Comparison of ENCODE assay signal across 19 cellular contexts in genomic region chr20:25221592-25222460, GRCh38. TPM values are rescaled to one million over a fixed set of nuclear protein-coding genes. Genes with fewer than 3 reads are reported as not detected.
A peak's percentile ranks its signal among the peaks of the same experiment; 100 is the strongest.
DNase-seq lines count a peak whose midpoint lies in the region; ATAC-seq, FAIRE-seq and TF ChIP-seq lines count a peak whose summit lies in the region.
"Had no signal": no experiment of that assay in that cellular context is flagged by ENCODE, and none has a peak within 500 bp of the region (broad histone marks: within the 10 kb centered on the region; RNA-seq: fewer than 3 reads in every experiment).

No MANE protein-coding gene starts in this region.

- H3K27ac Mint-ChIP-seq in endodermal cell (peak overlapping the region; percentile 89), osteocyte (ENCODE audit: unreplicated experiment) (peak overlapping the region; percentile 95)
- H3K27ac Mint-ChIP-seq: neural progenitor cell had no signal

- H3K9me3 Mint-ChIP-seq in endodermal cell (no peaks in the 10 kb centered on the region), osteocyte (ENCODE audit: unreplicated experiment) (no peaks in the 10 kb centered on the region)
- H3K9me3 Mint-ChIP-seq: activated B cell treated with CpG ODN at 0.5 μM for 24 hours, neural progenitor cell had no signal

- H3K27me3 Mint-ChIP-seq in endodermal cell (ENCODE audit: insufficient read depth) (no peaks in the 10 kb centered on the region), osteocyte (ENCODE audit: unreplicated experiment) (no peaks in the 10 kb centered on the region)
- H3K27me3 Mint-ChIP-seq: activated B cell treated with CpG ODN at 0.5 μM for 24 hours had no signal

- WGBS in endodermal cell (ENCODE audit: insufficient coverage in 1 of 2, insufficient read length in 1 of 2), 2 experiments: 93 to 94% methylated on average over 11 to 29 of the region's 29 CpGs

- DNase-seq in Karpas-422: no peak
- DNase-seq in endodermal cell: peak; percentile 45
- no peak for DNase-seq in osteocyte (ENCODE audit: extremely low spot score, unreplicated experiment)
- no peak for DNase-seq in GM19239 (ENCODE audit: insufficient read length, low spot score)
- no peak for DNase-seq in stimulated activated CD4-positive, alpha-beta T cell treated with anti-CD3 and anti-CD28 coated beads, Interleukin-4, amount 100 ng/mL, for 1 hour
- no peak for DNase-seq in NCI-H2196 (lab: John Stamatoyannopoulos, UW; ENCODE audit: unreplicated experiment)
- DNase-seq: activated B cell treated with CpG ODN at 0.5 μM for 24 hours; activated CD8-positive, alpha-beta memory T cell treated with anti-CD3 and anti-CD28 coated beads, Interleukin-2, amount 50 U/mL, for 48 hours; lower lobe of right lung; NCI-H1417 treated with DMSO at 0.1 percent for 48 hours; NCI-H226; stimulated activated CD4-positive, alpha-beta T cell treated with anti-CD3 and anti-CD28 coated beads, Interleukin-12 subunit alpha, Interleukin-12 subunit beta, amount 100 ng/mL, for 4 hours had no signal

- TF ChIP-seq CTCF in endodermal cell (conservative IDR thresholded peaks at IDR 0.05) (no peak), osteocyte (IDR thresholded peaks at IDR 0.05) (no peak)

- no peaks in the 10 kb centered on the region for H3K9me2 ChIP-seq in Karpas-422 (replicated peaks; ENCODE audit: insufficient read depth, low read length)

- H3K4me3 ChIP-seq in BLaER1 (no peak overlapping the region), Karpas-422 (ENCODE audit: low read length) (peak overlapping the region; percentile 34; the same call in 1 of the 2 replicates), endodermal cell (ENCODE audit: low read length) (no peak overlapping the region)
- H3K4me3 ChIP-seq: adrenal gland, GM12878, lower lobe of right lung, neural progenitor cell, thoracic aorta had no signal

- no peak for ATAC-seq in HG02884 (IDR thresholded peaks at IDR 0.05; ENCODE audit: unreplicated experiment)
- ATAC-seq: GM12878 had no signal

- H3K27me3 ChIP-seq in BLaER1 (no peaks in the 10 kb centered on the region), Karpas-422 (ENCODE audit: low read length) (no peaks in the 10 kb centered on the region), endodermal cell (ENCODE audit: control insufficient read depth, insufficient read depth, low read length, poor library complexity, severe bottlenecking) (no peaks in the 10 kb centered on the region)
- H3K27me3 ChIP-seq: adrenal gland, neural progenitor cell had no signal

- H3K36me3 ChIP-seq in BLaER1 (peaks cover 45% of the 10 kb centered on the region), Karpas-422 (ENCODE audit: insufficient read depth, low read length) (peaks cover 30% of the 10 kb centered on the region; the same call in 1 of the 2 replicates), endodermal cell (ENCODE audit: control insufficient read depth, insufficient read depth, low read length) (peaks cover 34% of the 10 kb centered on the region)
- H3K36me3 ChIP-seq: neural progenitor cell had no signal

- peak overlapping the region; percentile 66 for H3K27ac ChIP-seq in BLaER1
- peak overlapping the region; percentile 97 for H3K27ac ChIP-seq in Karpas-422 (ENCODE audit: low read length)
- no peak overlapping the region for H3K27ac ChIP-seq in endodermal cell (ENCODE audit: low read depth, low read length)
- H3K27ac ChIP-seq: KMS-11, lower lobe of right lung, neural progenitor cell had no signal

- no peaks in the 10 kb centered on the region for H3K9me3 ChIP-seq in BLaER1
- H3K9me3 ChIP-seq in Karpas-422 (ENCODE audit: low read length): no peaks in the 10 kb centered on the region
- no peaks in the 10 kb centered on the region for H3K9me3 ChIP-seq in endodermal cell (ENCODE audit: control insufficient read depth, low read length)
- H3K9me3 ChIP-seq: adrenal gland, lower lobe of right lung, thoracic aorta had no signal

- no peaks in the 10 kb centered on the region for H3K79me2 ChIP-seq in Karpas-422 (ENCODE audit: low read length)

- peak overlapping the region; percentile 43; the same call in 1 of the 2 replicates for H3K9ac ChIP-seq in BLaER1
- peak overlapping the region; percentile 72 for H3K9ac ChIP-seq in Karpas-422 (ENCODE audit: low read length)
- H3K9ac ChIP-seq in endodermal cell (ENCODE audit: extremely low read depth, low read length, poor library complexity, severe bottlenecking): no peak overlapping the region
- H3K9ac ChIP-seq: KMS-11, neural progenitor cell had no signal

- peaks cover 29% of the 10 kb centered on the region for H3K36me3 Mint-ChIP-seq in endodermal cell (ENCODE audit: low read depth)
- H3K36me3 Mint-ChIP-seq in osteocyte (ENCODE audit: unreplicated experiment): peaks cover 18% of the 10 kb centered on the region

- H3K4me1 Mint-ChIP-seq in endodermal cell (peaks cover 17% of the 10 kb centered on the region), osteocyte (ENCODE audit: unreplicated experiment) (peaks cover 56% of the 10 kb centered on the region)
- H3K4me1 Mint-ChIP-seq: activated B cell treated with CpG ODN at 0.5 μM for 24 hours had no signal

- H3K4me1 ChIP-seq in BLaER1 (peaks cover 87% of the 10 kb centered on the region), Karpas-422 (ENCODE audit: low read length) (peaks cover 77% of the 10 kb centered on the region), endodermal cell (ENCODE audit: control insufficient read depth, insufficient read depth, low read length) (peaks cover 14% of the 10 kb centered on the region)

- H3K4me2 ChIP-seq in BLaER1: peak overlapping the region; percentile 81
- peak overlapping the region; percentile 67 for H3K4me2 ChIP-seq in Karpas-422 (ENCODE audit: low read depth, low read length, poor library complexity, severe bottlenecking)
- H3K4me2 ChIP-seq: KMS-11, neural progenitor cell had no signal

- H3K4me3 Mint-ChIP-seq in endodermal cell (no peak overlapping the region), osteocyte (ENCODE audit: unreplicated experiment) (no peak overlapping the region)
- H3K4me3 Mint-ChIP-seq: activated B cell treated with CpG ODN at 0.5 μM for 24 hours, neural progenitor cell had no signal

- no peak overlapping the region for H2AFZ ChIP-seq in Karpas-422 (ENCODE audit: low read length)
- H2AFZ ChIP-seq: neural progenitor cell had no signal

- H4K20me1 ChIP-seq in BLaER1 (0 out of 2 replicates have a peak, but pooled peaks cover 12% of the 10 kb centered on the region), Karpas-422 (ENCODE audit: insufficient read depth, low read depth, low read length) (no peaks in the 10 kb centered on the region)

- no peak for FAIRE-seq in GM19239 (lab: Jason Lieb, UNC)
- FAIRE-seq: GM12878 had no signal

RNA-seq across cellular contexts. Expression of gene PYGB, which starts 26.1 kb away (rescaled TPM):
- 188 and 302 TPM in 2 replicates for total RNA-seq in Karpas-422 (2014; rRNA removed; shearing (Covaris generic); ENCODE audit: low replicate concordance)
- total RNA-seq in endodermal cell: 10 to 100 TPM; 59.3 to 66.8 TPM
- polyA plus RNA-seq in endodermal cell (2013, experiment 1 of 2): 48.4 TPM
- polyA plus RNA-seq in endodermal cell (2013, experiment 2 of 2): 48.7 TPM
- total RNA-seq in osteocyte: 234 and 251 TPM in 2 replicates

RNA-seq across cellular contexts. Expression of gene ENTPD6, which starts 26.3 kb away (rescaled TPM):
- total RNA-seq in Karpas-422 (2014; rRNA removed; shearing (Covaris generic); ENCODE audit: low replicate concordance): 100 and 125 TPM in 2 replicates
- 10 to 100 TPM; 77.1 to 93.6 TPM for total RNA-seq in endodermal cell
- 49.8 TPM for polyA plus RNA-seq in endodermal cell (2013, experiment 1 of 2)
- 44.7 TPM for polyA plus RNA-seq in endodermal cell (2013, experiment 2 of 2)
- 62.0 and 62.5 TPM in 2 replicates for total RNA-seq in osteocyte
